1 cellular context compared by ENCODE assay signal in genomic region chr1:245266105-245266504, GRCh38.
TF ChIP-seq lines count a peak whose summit lies in the region.

No MANE protein-coding gene starts in this region.

TF ChIP-seq in HepG2, 621 proteins besides CTCF, POLR2A, EP300 and RAD21 (continued from another document):
- no peak for TF ChIP-seq ZEB1 (IDR thresholded peaks at IDR 0.05; ENCODE audit: insufficient replicate concordance, low read depth)
- no peak for TF ChIP-seq ZNF251 (CRISPR knock-in tag; IDR thresholded peaks at IDR 0.05)
- TF ChIP-seq ZNF7 (CRISPR knock-in tag; IDR thresholded peaks at IDR 0.05) = peak; percentile 17; the same call in 1 of the 2 replicates
- peak; percentile 31 to 62; a peak in 3 of 4 replicates for TF ChIP-seq MAFK (conservative IDR thresholded peaks at IDR 0.05 in 1 of 2, IDR thresholded peaks at IDR 0.05 in 1 of 2; ENCODE audit: low read length in 2 of 2)
- TF ChIP-seq, protein P1, sequence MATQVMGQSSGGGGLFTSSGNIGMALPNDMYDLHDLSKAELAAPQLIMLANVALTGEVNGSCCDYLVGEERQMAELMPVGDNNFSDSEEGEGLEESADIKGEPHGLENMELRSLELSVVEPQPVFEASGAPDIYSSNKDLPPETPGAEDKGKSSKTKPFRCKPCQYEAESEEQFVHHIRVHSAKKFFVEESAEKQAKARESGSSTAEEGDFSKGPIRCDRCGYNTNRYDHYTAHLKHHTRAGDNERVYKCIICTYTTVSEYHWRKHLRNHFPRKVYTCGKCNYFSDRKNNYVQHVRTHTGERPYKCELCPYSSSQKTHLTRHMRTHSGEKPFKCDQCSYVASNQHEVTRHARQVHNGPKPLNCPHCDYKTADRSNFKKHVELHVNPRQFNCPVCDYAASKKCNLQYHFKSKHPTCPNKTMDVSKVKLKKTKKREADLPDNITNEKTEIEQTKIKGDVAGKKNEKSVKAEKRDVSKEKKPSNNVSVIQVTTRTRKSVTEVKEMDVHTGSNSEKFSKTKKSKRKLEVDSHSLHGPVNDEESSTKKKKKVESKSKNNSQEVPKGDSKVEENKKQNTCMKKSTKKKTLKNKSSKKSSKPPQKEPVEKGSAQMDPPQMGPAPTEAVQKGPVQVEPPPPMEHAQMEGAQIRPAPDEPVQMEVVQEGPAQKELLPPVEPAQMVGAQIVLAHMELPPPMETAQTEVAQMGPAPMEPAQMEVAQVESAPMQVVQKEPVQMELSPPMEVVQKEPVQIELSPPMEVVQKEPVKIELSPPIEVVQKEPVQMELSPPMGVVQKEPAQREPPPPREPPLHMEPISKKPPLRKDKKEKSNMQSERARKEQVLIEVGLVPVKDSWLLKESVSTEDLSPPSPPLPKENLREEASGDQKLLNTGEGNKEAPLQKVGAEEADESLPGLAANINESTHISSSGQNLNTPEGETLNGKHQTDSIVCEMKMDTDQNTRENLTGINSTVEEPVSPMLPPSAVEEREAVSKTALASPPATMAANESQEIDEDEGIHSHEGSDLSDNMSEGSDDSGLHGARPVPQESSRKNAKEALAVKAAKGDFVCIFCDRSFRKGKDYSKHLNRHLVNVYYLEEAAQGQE (IDR thresholded peaks at IDR 0.05; ENCODE audit: borderline replicate concordance in 1 of 2, low read depth in 1 of 2, low read length in 2 of 2) = no peak
- no peak for TF ChIP-seq PAWR (CRISPR knock-in tag; IDR thresholded peaks at IDR 0.05; ENCODE audit: borderline replicate concordance)
